9 cellular contexts compared by ENCODE assay signal in the genomic region with DNA sequence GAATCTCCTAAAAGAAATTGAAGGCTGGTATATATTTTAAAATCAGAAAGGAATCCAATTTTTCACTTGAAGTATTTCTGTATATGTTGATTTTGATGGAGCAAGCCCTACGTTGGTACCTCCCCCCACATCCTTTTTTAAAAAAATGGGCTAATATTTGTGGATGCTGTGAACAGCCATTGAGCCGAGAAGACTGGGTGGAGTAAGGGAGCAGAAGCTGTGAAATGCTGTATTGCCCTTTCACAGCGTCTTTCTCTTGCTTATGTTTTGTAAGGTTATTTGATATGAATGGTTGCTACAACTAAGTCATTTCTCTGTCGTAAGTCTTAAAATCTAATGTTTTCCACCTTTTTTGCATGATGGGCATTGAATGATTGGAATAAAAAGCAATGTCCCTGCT. TPM values are rescaled to one million over a fixed set of nuclear protein-coding genes. Genes with fewer than 3 reads are reported as not detected.
DNase-seq lines count a peak whose midpoint lies in the region; ATAC-seq and TF ChIP-seq lines count a peak whose summit lies in the region.
"Had no signal": no experiment of that assay in that cellular context is flagged by ENCODE, and none has a peak within 500 bp of the region (broad histone marks: within the 10 kb centered on the region; RNA-seq: fewer than 3 reads in every experiment).

No MANE protein-coding gene starts in this region.

- H4K20me1 ChIP-seq in H9 (ENCODE audit: control insufficient read depth, insufficient read depth, insufficient read length) = no peaks in the 10 kb centered on the region
- peaks cover 14% of the 10 kb centered on the region for H4K20me1 ChIP-seq in fibroblast of lung (ENCODE audit: control insufficient read depth, extremely low read depth, insufficient read depth, low read length)

- no peak overlapping the region for H2BK20ac ChIP-seq in H9 (ENCODE audit: low read depth, low read length, poor library complexity, severe bottlenecking)

- peak overlapping the region; percentile 87 to 96 for H3K4me3 Mint-ChIP-seq in H9

- no peak overlapping the region for H2BK15ac ChIP-seq in H9 (ENCODE audit: low read depth, low read length)

- H3K79me1 ChIP-seq in H9 (ENCODE audit: insufficient read depth, low read depth, low read length, poor library complexity, severe bottlenecking) = peaks cover 4% of the 10 kb centered on the region

- H2AK5ac ChIP-seq in H9 (ENCODE audit: insufficient read length, low read length) = no peak overlapping the region

- H2BK120ac ChIP-seq in H9 (ENCODE audit: low read depth, low read length, poor library complexity, severe bottlenecking) = no peak overlapping the region

- no peak overlapping the region for H3K27ac Mint-ChIP-seq in H9

- peak overlapping the region; percentile 87 for H3K4me3 ChIP-seq in SJSA1
- H3K4me3 ChIP-seq in fibroblast of lung (replicated peaks in 1 of 4; ENCODE audit: control extremely low read depth in 1 of 4, insufficient read depth in 1 of 4, low read depth in 3 of 4, low read length in 4 of 4) = peak overlapping the region; percentile 60 to 98 (median 72)
- peak overlapping the region; percentile 93 for H3K4me3 ChIP-seq in skeletal muscle satellite cell (ENCODE audit: low read length)

- H2AFZ ChIP-seq in H9 (ENCODE audit: low read length) = no peak overlapping the region
- no peak overlapping the region for H2AFZ ChIP-seq in fibroblast of lung (ENCODE audit: low read length)

- H3K9me3 ChIP-seq in H9 (ENCODE audit: control insufficient read depth, low read depth, low read length) (no peaks in the 10 kb centered on the region), SJSA1 (replicated peaks) (no peaks in the 10 kb centered on the region), fibroblast of lung (ENCODE audit: control insufficient read depth, insufficient read depth, low read depth, low read length) (no peaks in the 10 kb centered on the region), skeletal muscle satellite cell (replicated peaks; ENCODE audit: low read length) (no peaks in the 10 kb centered on the region)

- H4K5ac ChIP-seq in H9 (ENCODE audit: insufficient read length, low read depth, low read length) = no peak overlapping the region

- H3K36me3 Mint-ChIP-seq in H9 (ENCODE audit: insufficient read depth in 1 of 3, low read depth in 3 of 3) = peaks cover 0 to 2% (median 0%) of the 10 kb centered on the region in 3 experiments; a peak in 1 of 7 replicates

- WGBS in H9 (ENCODE audit: extremely low coverage, insufficient read length, low lambda C conversion rate) = no CpG with 5 or more reads among the region's 4 CpGs

- H3K4me2 ChIP-seq in H9 (ENCODE audit: insufficient read depth, insufficient read length, low read length) (peak overlapping the region; percentile 44), fibroblast of lung (ENCODE audit: extremely low read depth, insufficient read depth, low read length) (peak overlapping the region; percentile 89), skeletal muscle satellite cell (ENCODE audit: low read length) (peak overlapping the region; percentile 92)

- H4K8ac ChIP-seq in H9 (replicated peaks; ENCODE audit: insufficient read length, low read depth, low read length) = no peak overlapping the region

- peaks cover 32 to 40% of the 10 kb centered on the region in 2 experiments for H3K4me1 Mint-ChIP-seq in H9

- H3K4me1 ChIP-seq in H9 (ENCODE audit: insufficient read depth, low read length) (no peaks in the 10 kb centered on the region), SJSA1 (replicated peaks) (peaks cover 19% of the 10 kb centered on the region), fibroblast of lung (ENCODE audit: control insufficient read depth, extremely low read depth, insufficient read depth, low read length) (peaks cover 2% of the 10 kb centered on the region), skeletal muscle satellite cell (ENCODE audit: control insufficient read depth, insufficient read depth, low read length) (peaks cover 41% of the 10 kb centered on the region)

- no peak for DNase-seq in H9
- no peak for DNase-seq in SJSA1 (ENCODE audit: low read depth in 1 of 2, low spot score in 2 of 2)
- DNase-seq in fibroblast of lung (ENCODE audit: low read depth in 2 of 2) = peak; percentile 12 to 14
- no peak for DNase-seq in GM13976 (ENCODE audit: low spot score)
- DNase-seq in NCI-H1694 treated with DMSO at 0.1 percent for 48 hours (lab: John Stamatoyannopoulos, UW) = no peak
- DNase-seq: stimulated activated CD4-positive, alpha-beta T cell treated with anti-CD3 and anti-CD28 coated beads, Interleukin-2, amount 100 ng/mL, for 24 hours had no signal

- peaks cover 12% of the 10 kb centered on the region for H3K23me2 ChIP-seq in H9 (ENCODE audit: insufficient read length, low read depth, low read length, poor library complexity, severe bottlenecking)

- in situ Hi-C loops in GM13976 (cut with MboI; ENCODE audit: low sequenced_read_pairs, unreplicated experiment) = no loop called here

- H2BK5ac ChIP-seq in H9 (ENCODE audit: insufficient read length, low read length) = no peak overlapping the region

- no peak overlapping the region for H3K23ac ChIP-seq in H9 (ENCODE audit: insufficient read length, low read depth, low read length)

- ATAC-seq in GM21515 (IDR thresholded peaks at IDR 0.05; ENCODE audit: unreplicated experiment) = no peak
- no peak for ATAC-seq in HG03039 (IDR thresholded peaks at IDR 0.05; ENCODE audit: unreplicated experiment)

- H4K91ac ChIP-seq in H9 (ENCODE audit: insufficient read length, low read depth, low read length) = no peak overlapping the region

- H3K36me3 ChIP-seq in SJSA1 (peaks cover 11% of the 10 kb centered on the region), fibroblast of lung (ENCODE audit: control insufficient read depth, insufficient read depth, low read length) (no peaks in the 10 kb centered on the region), skeletal muscle satellite cell (ENCODE audit: insufficient read depth, low read length) (no peaks in the 10 kb centered on the region)

- no peaks in the 10 kb centered on the region for H3K27me3 ChIP-seq in H9 (ENCODE audit: insufficient read depth, low read length)
- H3K27me3 ChIP-seq in SJSA1 (replicated peaks) = no peaks in the 10 kb centered on the region
- no peaks in the 10 kb centered on the region for H3K27me3 ChIP-seq in fibroblast of lung (ENCODE audit: control insufficient read depth, insufficient read depth, low read length)
- H3K27me3 ChIP-seq in skeletal muscle satellite cell (ENCODE audit: control insufficient read depth, insufficient read depth, low read length) = no peaks in the 10 kb centered on the region

- H3K79me2 ChIP-seq in H9 (ENCODE audit: insufficient read depth, low read length) = peaks cover 46% of the 10 kb centered on the region; the same call in 1 of the 2 replicates
- H3K79me2 ChIP-seq in fibroblast of lung (ENCODE audit: control insufficient read depth, insufficient read depth, low read length) = peaks cover 68% of the 10 kb centered on the region

- H3K14ac ChIP-seq in H9 (ENCODE audit: insufficient read depth, low read length) = no peak overlapping the region

- H3K9me3 Mint-ChIP-seq in H9 = no peaks in the 10 kb centered on the region

- no peaks in the 10 kb centered on the region for H3K27me3 Mint-ChIP-seq in H9 (ENCODE audit: low read depth)

- H3K9ac ChIP-seq in H9 (ENCODE audit: extremely low read depth, insufficient read length, low read length) = no peak overlapping the region
- peak overlapping the region; percentile 91 for H3K9ac ChIP-seq in fibroblast of lung (ENCODE audit: insufficient read depth, low read length)
- H3K9ac ChIP-seq in skeletal muscle satellite cell (ENCODE audit: low read depth, low read length) = peak overlapping the region; percentile 99

- no peak overlapping the region for H3K4ac ChIP-seq in H9 (ENCODE audit: low read depth, low read length)

- TF ChIP-seq CTCF in H9 (conservative IDR thresholded peaks at IDR 0.05) (no peak), fibroblast of lung (conservative IDR thresholded peaks at IDR 0.05 in 1 of 2, IDR thresholded peaks at IDR 0.05 in 1 of 2; ENCODE audit: low read depth in 1 of 2, low read length in 2 of 2) (no peak), GM13976 (IDR thresholded peaks at IDR 0.05; ENCODE audit: borderline replicate concordance, control extremely low read depth, extremely low read depth, insufficient read depth, missing control alignments) (no peak)

- no peak overlapping the region for H3K56ac ChIP-seq in H9 (ENCODE audit: insufficient read length, low read depth, low read length)

- no peak overlapping the region for H3K18ac ChIP-seq in H9 (ENCODE audit: insufficient read length, low read depth, low read length)

- H3K27ac ChIP-seq in H9 (ENCODE audit: insufficient read length, low read depth, low read length) (no peak overlapping the region), SJSA1 (no peak overlapping the region), fibroblast of lung (ENCODE audit: insufficient read depth, low read length) (no peak overlapping the region)

- H3T11ph ChIP-seq in H9 (ENCODE audit: low read length) = no peak overlapping the region

- no peak overlapping the region for H2BK12ac ChIP-seq in H9 (ENCODE audit: insufficient read length, low read depth, low read length)

RNA-seq across cellular contexts. Expression of a gene that starts 2.3 kb away (rescaled TPM):
- 130 and 134 TPM in 2 replicates for total RNA-seq in H9 (2021)
- total RNA-seq in SJSA1 (2014; rRNA removed; shearing (Covaris generic)) = 56.1 and 87.2 TPM in 2 replicates
- 78.6 and 108 TPM in 2 replicates for total RNA-seq in fibroblast of lung
- polyA plus RNA-seq in fibroblast of lung = 87.7 and 107 TPM in 2 replicates
- 103 and 114 TPM in 2 replicates for polyA plus RNA-seq in fibroblast of lung (2012)
- polyA minus RNA-seq in fibroblast of lung (ENCODE audit: low replicate concordance) = 70.3 and 102 TPM in 2 replicates
- total RNA-seq in skeletal muscle satellite cell (2012; rRNA removed) = 71.0 and 71.5 TPM in 2 replicates

Comparison
In these comparisons a context has a peak if more than half of its experiments do, and no peak if none do; other contexts are left out.
1. DNase-seq: peak in fibroblast of lung (2 of 2); none in H9 (single experiment), SJSA1 (0 of 2), GM13976 (single experiment) and NCI-H1694 treated with DMSO at 0.1 percent for 48 hours (single experiment).
2. Peak in every context shown above with its lines, with median percentiles within 50 percentile points of each other: H3K4me2 ChIP-seq and H3K4me3 ChIP-seq.